ENCODE assay signal across 1 cellular context in genomic region chr17:37025241-37025640, GRCh38.
TF ChIP-seq lines count a peak whose summit lies in the region.

No MANE protein-coding gene starts in this region.

TF ChIP-seq in GM23338, 12 proteins besides CTCF, POLR2A, EP300 and RAD21 (continued from another document):
- no peak for TF ChIP-seq JUNB (IDR thresholded peaks at IDR 0.05; ENCODE audit: unreplicated experiment)
- TF ChIP-seq ZNF331 (CRISPR knock-in tag; IDR thresholded peaks at IDR 0.05; ENCODE audit: low read depth): no peak
- no peak for TF ChIP-seq CREB1 (CRISPR knock-in tag; IDR thresholded peaks at IDR 0.05; ENCODE audit: low read depth)
- no peak for TF ChIP-seq NANOG (IDR thresholded peaks at IDR 0.05; ENCODE audit: borderline replicate concordance)
- TF ChIP-seq ETS1 (IDR thresholded peaks at IDR 0.05): no peak
